ENCODE assay signal across 16 cellular contexts in genomic region chr22:47631571-47632102, GRCh38.
DNase-seq lines count a peak whose midpoint lies in the region; ATAC-seq, FAIRE-seq and TF ChIP-seq lines count a peak whose summit lies in the region.
"Had no signal": no experiment of that assay in that cellular context is flagged by ENCODE, and none has a peak within 500 bp of the region (broad histone marks: within the 10 kb centered on the region; RNA-seq: fewer than 3 reads in every experiment).

No MANE protein-coding gene starts in this region.

- TF ChIP-seq RAD21 in K562 (CRISPR knock-in tag; conservative IDR thresholded peaks at IDR 0.05 in 1 of 2, IDR thresholded peaks at IDR 0.05 in 1 of 2) = no peak

- no peak overlapping the region for H3K4me3 Mint-ChIP-seq in stimulated activated naive B cell treated with anti-CD40 and anti-IgM and Interleukin-4, amounts not matched to agents 10 μg/mL and 1 μg/mL and 100 μg/mL, for 72 hours
- no peak overlapping the region for H3K4me3 Mint-ChIP-seq in GM23338
- H3K4me3 Mint-ChIP-seq: activated naive CD8-positive, alpha-beta T cell treated with anti-CD3 and anti-CD28 coated beads, Interleukin-2, amount 50 U/mL, for 24 hours; immature natural killer cell; T-helper 2 cell treated with Interferon-gamma antibody and Interleukin-4, amounts not matched to agents 5 μg/mL and 100 μg/mL, for 36 hours had no signal

- no peaks in the 10 kb centered on the region for H3K9me2 ChIP-seq in GM23338 (ENCODE audit: insufficient read depth)

- H3K4me3 ChIP-seq in K562 (peak overlapping the region; percentile 87), vagina (no peak overlapping the region), GM23338 (no peak overlapping the region)
- H3K4me3 ChIP-seq: coronary artery had no signal

- peak overlapping the region; percentile 88 to 91 for H3K9ac ChIP-seq in K562 (ENCODE audit: insufficient read depth in 1 of 2, low read depth in 2 of 2, low read length in 2 of 2)

- FAIRE-seq in K562 (lab: Jason Lieb, UNC) = peak; percentile 97

- peak overlapping the region; percentile 99 for H2AFZ ChIP-seq in K562 (ENCODE audit: low read depth, low read length)
- H2AFZ ChIP-seq in GM23338 = no peak overlapping the region

- H3K27me3 ChIP-seq in K562 (ENCODE audit: control insufficient read depth in 2 of 2, insufficient read depth in 2 of 2, low read length in 2 of 2) (peaks cover 0 to 2% of the 10 kb centered on the region in 2 experiments; a peak in 1 of 5 replicates), vagina (no peaks in the 10 kb centered on the region), GM23338 (ENCODE audit: insufficient read depth) (no peaks in the 10 kb centered on the region)

- H4K20me1 ChIP-seq in K562 (replicated peaks; ENCODE audit: control insufficient read depth, insufficient read depth, low read length) = no peaks in the 10 kb centered on the region; the same call in 1 of the 2 replicates
- no peaks in the 10 kb centered on the region for H4K20me1 ChIP-seq in GM23338 (replicated peaks; ENCODE audit: insufficient read depth)

- ATAC-seq in K562 = peak; percentile 93
- ATAC-seq in stimulated activated naive B cell treated with anti-CD40 and anti-IgM and Interleukin-4, amounts not matched to agents 10 μg/mL and 1 μg/mL and 100 μg/mL, for 72 hours (replicated peaks) = no peak
- no peak for ATAC-seq in GM18519 (IDR thresholded peaks at IDR 0.05; ENCODE audit: low FRiP score, unreplicated experiment)
- ATAC-seq in GM23338 = no peak
- ATAC-seq: activated naive CD8-positive, alpha-beta T cell treated with anti-CD3 and anti-CD28 coated beads, Interleukin-2, amount 50 U/mL, for 24 hours; right cardiac atrium had no signal

- H3K27ac Mint-ChIP-seq in stimulated activated naive B cell treated with anti-CD40 and anti-IgM and Interleukin-4, amounts not matched to agents 10 μg/mL and 1 μg/mL and 100 μg/mL, for 72 hours = no peak overlapping the region
- no peak overlapping the region for H3K27ac Mint-ChIP-seq in GM23338
- H3K27ac Mint-ChIP-seq: activated naive CD8-positive, alpha-beta T cell treated with anti-CD3 and anti-CD28 coated beads, Interleukin-2, amount 50 U/mL, for 24 hours; immature natural killer cell; T-helper 2 cell treated with Interferon-gamma antibody and Interleukin-4, amounts not matched to agents 5 μg/mL and 100 μg/mL, for 36 hours had no signal

- H3K36me3 ChIP-seq in K562 (ENCODE audit: control insufficient read depth, insufficient read depth, low read length) (peaks cover 29% of the 10 kb centered on the region; the same call in 2 of the 3 replicates), vagina (no peaks in the 10 kb centered on the region), GM23338 (ENCODE audit: insufficient read depth) (no peaks in the 10 kb centered on the region)

- no peak for TF ChIP-seq CTCF in K562 (IDR thresholded peaks at IDR 0.05 in 2 of 3, conservative IDR thresholded peaks at IDR 0.05 in 1 of 3; ENCODE audit: insufficient read depth in 2 of 3, low read depth in 1 of 3, low read length in 3 of 3)
- no peak for TF ChIP-seq CTCF in vagina (IDR thresholded peaks at IDR 0.05)
- no peak for TF ChIP-seq CTCF in GM23338 (conservative IDR thresholded peaks at IDR 0.05; ENCODE audit: low read depth in 2 of 2)

- H3K4me1 ChIP-seq in K562 (replicated peaks in 1 of 2; ENCODE audit: control insufficient read depth in 2 of 2, insufficient read depth in 2 of 2, low read length in 2 of 2) (peaks cover 5 to 8% of the 10 kb centered on the region in 2 experiments; a peak in 4 of 5 replicates), vagina (no peaks in the 10 kb centered on the region), GM23338 (ENCODE audit: insufficient read depth) (no peaks in the 10 kb centered on the region)

- POLR2A ChIA-PET in K562 (lab: Yijun Ruan, JAX) = interaction anchor here (0.6 to 0.9 kb wide), 3 partner anchors 47 to 1830 kb away, joined by 3 to 4 read pairs (median 4); no protein-coding TSS in a partner anchor

- CTCF ChIA-PET in K562 (lab: Yijun Ruan, JAX; ENCODE audit: low intra/inter-chr PET ratio) = no interaction called here

- no peaks in the 10 kb centered on the region for H3K9me1 ChIP-seq in K562 (ENCODE audit: control insufficient read depth, insufficient read depth, low read length)

- H3K27me3 Mint-ChIP-seq in stimulated activated naive B cell treated with anti-CD40 and anti-IgM and Interleukin-4, amounts not matched to agents 10 μg/mL and 1 μg/mL and 100 μg/mL, for 72 hours = peaks cover 13 to 22% of the 10 kb centered on the region in 2 donors
- peaks cover 9% of the 10 kb centered on the region for H3K27me3 Mint-ChIP-seq in GM23338 (ENCODE audit: insufficient read depth, low read depth, poor library complexity)
- H3K27me3 Mint-ChIP-seq: activated naive CD8-positive, alpha-beta T cell treated with anti-CD3 and anti-CD28 coated beads, Interleukin-2, amount 50 U/mL, for 24 hours had no signal

- H3K4me2 ChIP-seq in K562 (ENCODE audit: insufficient read depth, low read length) (peak overlapping the region; percentile 99), GM23338 (no peak overlapping the region)

- H3K9me3 ChIP-seq in K562 (replicated peaks; ENCODE audit: control insufficient read depth, insufficient read depth, low read depth, low read length) (peaks cover 4% of the 10 kb centered on the region; the same call in 1 of the 2 replicates), vagina (no peaks in the 10 kb centered on the region)

- BruUV-seq in K562 (replicated peaks; lab: Mats Ljungman, UMichigan) = no TSS peak

- peak overlapping the region; percentile 85 for H3K27ac ChIP-seq in K562 (ENCODE audit: extremely low read depth, low read depth, low read length)
- no peak overlapping the region for H3K27ac ChIP-seq in vagina
- H3K27ac ChIP-seq in GM23338 (ENCODE audit: low read depth) = no peak overlapping the region
- H3K27ac ChIP-seq: coronary artery had no signal

- WGBS in K562 (ENCODE audit: insufficient coverage, low coverage, missing lambda C conversion rate) = 0% methylated on average over 26 of the region's 31 CpGs

- peak; percentile 38 for TF ChIP-seq EP300 in K562 (IDR thresholded peaks at IDR 0.05; ENCODE audit: low read length)

- in situ Hi-C loops in K562 (cut with MboI) = no loop called here

- H3K36me3 Mint-ChIP-seq in stimulated activated naive B cell treated with anti-CD40 and anti-IgM and Interleukin-4, amounts not matched to agents 10 μg/mL and 1 μg/mL and 100 μg/mL, for 72 hours = no peaks in the 10 kb centered on the region
- H3K36me3 Mint-ChIP-seq in GM23338 (ENCODE audit: low read depth) = no peaks in the 10 kb centered on the region
- H3K36me3 Mint-ChIP-seq: immature natural killer cell had no signal

- H3K79me2 ChIP-seq in K562 (ENCODE audit: control insufficient read depth, insufficient read depth, low read length) = peaks cover 33% of the 10 kb centered on the region
- H3K79me2 ChIP-seq in GM23338 (replicated peaks; ENCODE audit: insufficient read depth) = no peaks in the 10 kb centered on the region

- intact Hi-C loops in K562 (cut with micrococcal nuclease) (no loop called here), vagina (cut with DNase I) (no loop called here)

- DNase-seq in SIG-M5 treated with dmso at 0.1 percent for 504 hours (lab: John Stamatoyannopoulos, UW; ENCODE audit: unreplicated experiment) (peak; percentile 31), SIG-M5 (lab: John Stamatoyannopoulos, UW) (no peak), NCI-H69 (lab: John Stamatoyannopoulos, UW) (peak; percentile 97), K562 (ENCODE audit: extremely low read depth in 1 of 4, low spot score in 3 of 4) (peak; percentile 75 to 89 (median 80)), vagina (ENCODE audit: extremely low spot score in 2 of 2) (peak; percentile 70 to 74), GM23338 (ENCODE audit: low spot score) (no peak)
- no peak for DNase-seq in stimulated activated naive B cell treated with anti-CD40 and anti-IgM and Interleukin-4, amounts not matched to agents 10 μg/mL and 1 μg/mL and 100 μg/mL, for 72 hours
- DNase-seq: 8988T; activated naive CD8-positive, alpha-beta T cell treated with anti-CD3 and anti-CD28 coated beads, Interleukin-2, amount 50 U/mL, for 24 hours; GOT3; immature natural killer cell; KBM-7; right cardiac atrium had no signal

- peaks cover 13 to 16% of the 10 kb centered on the region in 2 donors for H3K9me3 Mint-ChIP-seq in stimulated activated naive B cell treated with anti-CD40 and anti-IgM and Interleukin-4, amounts not matched to agents 10 μg/mL and 1 μg/mL and 100 μg/mL, for 72 hours
- peaks cover 14% of the 10 kb centered on the region for H3K9me3 Mint-ChIP-seq in GM23338
- H3K9me3 Mint-ChIP-seq: immature natural killer cell had no signal

- TF ChIP-seq POLR2A in K562 (conservative IDR thresholded peaks at IDR 0.05) (peak; percentile 85), vagina (IDR thresholded peaks at IDR 0.05) (no peak)

- no peaks in the 10 kb centered on the region for H3K4me1 Mint-ChIP-seq in stimulated activated naive B cell treated with anti-CD40 and anti-IgM and Interleukin-4, amounts not matched to agents 10 μg/mL and 1 μg/mL and 100 μg/mL, for 72 hours
- H3K4me1 Mint-ChIP-seq in GM23338 = no peaks in the 10 kb centered on the region
- H3K4me1 Mint-ChIP-seq: activated naive CD8-positive, alpha-beta T cell treated with anti-CD3 and anti-CD28 coated beads, Interleukin-2, amount 50 U/mL, for 24 hours; immature natural killer cell had no signal

- H3F3A ChIP-seq in GM23338 (replicated peaks; ENCODE audit: low read depth) = no peaks in the 10 kb centered on the region

TF ChIP-seq in K562, 482 proteins besides CTCF, POLR2A, EP300 and RAD21 (continues in another document):
- TF ChIP-seq CGGBP1 (CRISPR knock-in tag; IDR thresholded peaks at IDR 0.05) (no peak), ZBTB7A (IDR thresholded peaks at IDR 0.05; ENCODE audit: borderline replicate concordance, control insufficient read depth, low read depth, low read length) (no peak), CHCHD3 (CRISPR knock-in tag; IDR thresholded peaks at IDR 0.05) (no peak)

TF ChIP-seq in GM23338, 12 proteins besides CTCF, POLR2A, EP300 and RAD21 (continues in another document):
- TF ChIP-seq NANOG (IDR thresholded peaks at IDR 0.05; ENCODE audit: borderline replicate concordance) = no peak
- TF ChIP-seq POLR2AphosphoS5 (IDR thresholded peaks at IDR 0.05; ENCODE audit: low read depth) = no peak

Comparison
In these comparisons a context has a peak if more than half of its experiments do, and no peak if none do; other contexts are left out.
1. DNase-seq: peak in SIG-M5 treated with dmso at 0.1 percent for 504 hours (single experiment), NCI-H69 (single experiment), K562 (4 of 4) and vagina (2 of 2); none in SIG-M5 (single experiment), stimulated activated naive B cell treated with anti-CD40 and anti-IgM and Interleukin-4, amounts not matched to agents 10 μg/mL and 1 μg/mL and 100 μg/mL, for 72 hours (single experiment) and GM23338 (single experiment).